22 cellular contexts compared by ENCODE assay signal in genomic region chr17:30414486-30414885, GRCh38.
"Had no signal": no experiment of that assay in that cellular context is flagged by ENCODE, and none has a peak within 500 bp of the region (broad histone marks: within the 10 kb centered on the region; RNA-seq: fewer than 3 reads in every experiment).

No MANE protein-coding gene starts in this region.

- H3K4me3 Mint-ChIP-seq: activated B cell treated with CpG ODN at 0.5 μM for 24 hours; activated T-helper 1 cell treated with anti-CD3 and anti-CD28 coated beads, Interleukin-12 subunit alpha, Interleukin-12 subunit beta, Interleukin-2, Interleukin-4 antibody, amounts not matched to agents 30 ng/mL and 10 ng/mL and 1 ng/mL, durations not matched to agents 14 hours and 24 hours and 36 hours; endodermal cell; naive thymus-derived CD8-positive, alpha-beta T cell; type B pancreatic cell had no signal

- H3K4me1 Mint-ChIP-seq: activated B cell treated with CpG ODN at 0.5 μM for 24 hours had no signal

- ATAC-seq: body of pancreas; left colon; lower lobe of right lung; naive thymus-derived CD8-positive, alpha-beta T cell; psoas muscle; right cardiac atrium had no signal

- H3K9me3 ChIP-seq: body of pancreas, colonic mucosa, lower lobe of right lung, ovary, psoas muscle, stomach had no signal

- H3K27ac ChIP-seq: body of pancreas, colonic mucosa, epithelial cell of prostate, lower lobe of right lung, ovary, psoas muscle, stomach had no signal

- H3K9me3 Mint-ChIP-seq: activated B cell treated with CpG ODN at 0.5 μM for 24 hours; activated T-helper 1 cell treated with anti-CD3 and anti-CD28 coated beads, Interleukin-12 subunit alpha, Interleukin-12 subunit beta, Interleukin-2, Interleukin-4 antibody, amounts not matched to agents 30 ng/mL and 10 ng/mL and 1 ng/mL, durations not matched to agents 14 hours and 24 hours and 36 hours; type B pancreatic cell had no signal

- H3K4me1 ChIP-seq: body of pancreas, colonic mucosa, lower lobe of right lung, psoas muscle had no signal

- H3K36me3 ChIP-seq: colonic mucosa, lower lobe of right lung, ovary had no signal

- H3K27ac Mint-ChIP-seq: activated B cell treated with CpG ODN at 0.5 μM for 24 hours, endodermal cell, type B pancreatic cell had no signal

- H3K27me3 ChIP-seq: body of pancreas, colonic mucosa, ovary, stomach had no signal

- H3K27me3 Mint-ChIP-seq: activated B cell treated with CpG ODN at 0.5 μM for 24 hours; naive thymus-derived CD8-positive, alpha-beta T cell; type B pancreatic cell had no signal

- H3K4me3 ChIP-seq: body of pancreas, colonic mucosa, lower lobe of right lung, ovary, psoas muscle, stomach had no signal

- DNase-seq: activated B cell treated with CpG ODN at 0.5 μM for 24 hours; activated CD4-positive, alpha-beta T cell treated with anti-CD3 and anti-CD28 coated beads, Interleukin-2, amount 50 U/mL, for 1 hour; amygdala; body of pancreas; colonic mucosa; endodermal cell; hypothalamus; islet precursor cell; left colon; lower lobe of right lung; naive thymus-derived CD8-positive, alpha-beta T cell; ovary; psoas muscle; right cardiac atrium; small intestine; stimulated activated CD4-positive, alpha-beta T cell treated with anti-CD3 and anti-CD28 coated beads, Interleukin-15, amount 100 ng/mL, for 24 hours; stimulated activated CD4-positive, alpha-beta T cell treated with anti-CD3 and anti-CD28 coated beads, Interleukin-2, amount 100 ng/mL, for 48 hours; stomach; T-helper 9 cell had no signal
